In genomic region chr11:120236169-120237107, GRCh38 we compare ENCODE assay signal across 17 cellular contexts. TPM values are rescaled to one million over a fixed set of nuclear protein-coding genes. Genes with fewer than 3 reads are reported as not detected.
DNase-seq lines count a peak whose midpoint lies in the region; ATAC-seq, FAIRE-seq and TF ChIP-seq lines count a peak whose summit lies in the region.
"Had no signal": no experiment of that assay in that cellular context is flagged by ENCODE, and none has a peak within 500 bp of the region (broad histone marks: within the 10 kb centered on the region; RNA-seq: fewer than 3 reads in every experiment).

No MANE protein-coding gene starts in this region.

- intact Hi-C loops in IMR-90 (cut with micrococcal nuclease) = no loop called here
- intact Hi-C loops in naive thymus-derived CD4-positive, alpha-beta T cell (cut with micrococcal nuclease) = no loop called here
- intact Hi-C loops in activated T-helper 2 cell treated with anti-CD3 and anti-CD28 coated beads, Interferon-gamma antibody, Interleukin-2, Interleukin-4, amounts not matched to agents 10 μg/mL and 5 μg/mL and 100 μg/mL, durations not matched to agents 14 hours and 24 hours and 36 hours (cut with micrococcal nuclease) = no loop called here

- H3K14ac ChIP-seq in IMR-90 (replicated peaks; ENCODE audit: low read depth, low read length) = no peak overlapping the region

- no peak for TF ChIP-seq RAD21 in IMR-90 (IDR thresholded peaks at IDR 0.05; ENCODE audit: low read length)

- peaks cover 41% of the 10 kb centered on the region for H3K27me3 Mint-ChIP-seq in WTC11 (ENCODE audit: low read depth)
- peaks cover 45 to 71% (median 53%) of the 10 kb centered on the region in 5 donors for H3K27me3 Mint-ChIP-seq in naive thymus-derived CD4-positive, alpha-beta T cell
- H3K27me3 Mint-ChIP-seq in activated T-helper 2 cell treated with anti-CD3 and anti-CD28 coated beads, Interferon-gamma antibody, Interleukin-2, Interleukin-4, amounts not matched to agents 10 μg/mL and 5 μg/mL and 100 μg/mL, durations not matched to agents 14 hours and 24 hours and 36 hours (ENCODE audit: low read depth) = peaks cover 55% of the 10 kb centered on the region

- H4K8ac ChIP-seq in IMR-90 (ENCODE audit: low read depth in 2 of 2, low read length in 2 of 2) = no peak overlapping the region

- no peak overlapping the region for H3K4me3 Mint-ChIP-seq in WTC11
- no peak overlapping the region for H3K4me3 Mint-ChIP-seq in naive thymus-derived CD4-positive, alpha-beta T cell
- no peak overlapping the region for H3K4me3 Mint-ChIP-seq in activated T-helper 2 cell treated with anti-CD3 and anti-CD28 coated beads, Interferon-gamma antibody, Interleukin-2, Interleukin-4, amounts not matched to agents 10 μg/mL and 5 μg/mL and 100 μg/mL, durations not matched to agents 14 hours and 24 hours and 36 hours (ENCODE audit: low read depth)
- H3K4me3 Mint-ChIP-seq: activated T-helper 17 cell treated with anti-CD3 and anti-CD28 coated beads, Interleukin-2, amount 50 U/mL, for 72 hours; CD8-positive, alpha-beta memory T cell had no signal

- H3K56ac ChIP-seq in IMR-90 (ENCODE audit: extremely low read depth, insufficient read depth, low read length) = no peak overlapping the region

- no peak for ATAC-seq in IMR-90 (ENCODE audit: low read depth)
- ATAC-seq in WTC11 = peak; percentile 66
- ATAC-seq in naive thymus-derived CD4-positive, alpha-beta T cell = no peak
- no peak for ATAC-seq in HG02981 (IDR thresholded peaks at IDR 0.05; ENCODE audit: unreplicated experiment)
- no peak for ATAC-seq in GM18520 (IDR thresholded peaks at IDR 0.05; ENCODE audit: unreplicated experiment)
- ATAC-seq: activated T-helper 17 cell treated with anti-CD3 and anti-CD28 coated beads, Interleukin-2, amount 50 U/mL, for 72 hours had no signal

- H3K9me3 Mint-ChIP-seq in WTC11 = no peaks in the 10 kb centered on the region
- H3K9me3 Mint-ChIP-seq in naive thymus-derived CD4-positive, alpha-beta T cell = peaks cover 0 to 4% (median 0%) of the 10 kb centered on the region in 11 donors
- no peaks in the 10 kb centered on the region for H3K9me3 Mint-ChIP-seq in activated T-helper 2 cell treated with anti-CD3 and anti-CD28 coated beads, Interferon-gamma antibody, Interleukin-2, Interleukin-4, amounts not matched to agents 10 μg/mL and 5 μg/mL and 100 μg/mL, durations not matched to agents 14 hours and 24 hours and 36 hours
- H3K9me3 Mint-ChIP-seq: activated T-helper 17 cell treated with anti-CD3 and anti-CD28 coated beads, Interleukin-2, amount 50 U/mL, for 72 hours; CD8-positive, alpha-beta memory T cell had no signal

- no peak overlapping the region for H4K5ac ChIP-seq in IMR-90 (ENCODE audit: low read depth, low read length)

- dilution Hi-C loops in IMR-90 (cut with HindIII; ENCODE audit: low sequenced_read_pairs, unreplicated experiment) = no loop called here
- dilution Hi-C loops in keratinocyte (cut with MboI; ENCODE audit: extremely low pct_ligation_motif_present, low sequenced_read_pairs) = no loop called here

- H3K36me3 Mint-ChIP-seq in WTC11 = no peaks in the 10 kb centered on the region
- H3K36me3 Mint-ChIP-seq in naive thymus-derived CD4-positive, alpha-beta T cell = peaks cover 0 to 6% (median 0%) of the 10 kb centered on the region in 5 donors
- H3K36me3 Mint-ChIP-seq in activated T-helper 2 cell treated with anti-CD3 and anti-CD28 coated beads, Interferon-gamma antibody, Interleukin-2, Interleukin-4, amounts not matched to agents 10 μg/mL and 5 μg/mL and 100 μg/mL, durations not matched to agents 14 hours and 24 hours and 36 hours (ENCODE audit: low read depth) = no peaks in the 10 kb centered on the region
- H3K36me3 Mint-ChIP-seq: CD8-positive, alpha-beta memory T cell had no signal

- no peak overlapping the region for H2AK9ac ChIP-seq in IMR-90 (replicated peaks; ENCODE audit: low read depth, low read length, poor library complexity)

- H4K20me1 ChIP-seq in IMR-90 (ENCODE audit: insufficient read depth, low read length) (no peaks in the 10 kb centered on the region), keratinocyte (ENCODE audit: control insufficient read depth, extremely low read depth, insufficient read depth, low read length) (no peaks in the 10 kb centered on the region)

- H2BK20ac ChIP-seq in IMR-90 (ENCODE audit: low read depth, low read length) = no peak overlapping the region

- CTCF ChIA-PET in IMR-90 (lab: Yijun Ruan, JAX) (interaction anchor here (0.6 to 1.4 kb wide), 3 partner anchors 64 to 1615 kb away, joined by 3 to 5 read pairs (median 3); no protein-coding TSS in a partner anchor), WTC11 (lab: Charles Lee) (interaction anchor here (0.6 to 24.2 kb wide), 15 partner anchors 9 to 277 kb away, joined by 3 to 623 read pairs (median 8); no protein-coding TSS in a partner anchor)
- CTCF ChIA-PET in naive thymus-derived CD4-positive, alpha-beta T cell (lab: Charles Lee) = no interaction called here

- no peaks in the 10 kb centered on the region for H3K79me2 ChIP-seq in keratinocyte (ENCODE audit: control insufficient read depth, insufficient read depth, low read length)

- H3K18ac ChIP-seq in IMR-90 (ENCODE audit: low read depth, low read length) = no peak overlapping the region

- H3K9me3 ChIP-seq in IMR-90 (ENCODE audit: control insufficient read depth, insufficient read depth, low read length) = no peaks in the 10 kb centered on the region
- peaks cover 2% of the 10 kb centered on the region for H3K9me3 ChIP-seq in keratinocyte (ENCODE audit: control insufficient read depth, low read depth, low read length)
- no peaks in the 10 kb centered on the region for H3K9me3 ChIP-seq in naive thymus-derived CD4-positive, alpha-beta T cell (ENCODE audit: control insufficient read depth in 2 of 3, low read length in 3 of 3)

- H3K79me1 ChIP-seq in IMR-90 (ENCODE audit: low read depth in 1 of 2, low read length in 2 of 2) = no peaks in the 10 kb centered on the region

- H3K9ac ChIP-seq in IMR-90 (ENCODE audit: low read depth, low read length) (no peak overlapping the region), keratinocyte (ENCODE audit: control insufficient read depth, extremely low read depth, insufficient read depth, low read length) (peak overlapping the region; percentile 40)

- no TSS peak for BruUV-seq in IMR-90 (replicated peaks; lab: Mats Ljungman, UMichigan)

- no peak overlapping the region for H2BK5ac ChIP-seq in IMR-90 (ENCODE audit: low read depth, low read length, poor library complexity, severe bottlenecking)

- H2AFZ ChIP-seq in IMR-90 (replicated peaks; ENCODE audit: low read length, poor library complexity) = no peak overlapping the region
- H2AFZ ChIP-seq in keratinocyte (ENCODE audit: control insufficient read depth, low read length) = no peak overlapping the region

- H3K9me1 ChIP-seq in IMR-90 (ENCODE audit: insufficient read depth, low read length) (no peaks in the 10 kb centered on the region), keratinocyte (ENCODE audit: control insufficient read depth, extremely low read depth, insufficient read depth, low read length) (peaks cover 3% of the 10 kb centered on the region)

- DNase-seq in ELR (ENCODE audit: low read depth) (peak; percentile 73), IMR-90 (peak; percentile 34), WTC11 (ENCODE audit: low spot score) (no peak), keratinocyte (ENCODE audit: low read depth, low spot score) (peak; percentile 19)
- DNase-seq in naive thymus-derived CD4-positive, alpha-beta T cell = no peak
- no peak for DNase-seq in activated T-helper 2 cell treated with anti-CD3 and anti-CD28 coated beads, Interferon-gamma antibody, Interleukin-2, Interleukin-4, amounts not matched to agents 10 μg/mL and 5 μg/mL and 100 μg/mL, durations not matched to agents 14 hours and 24 hours and 36 hours (ENCODE audit: low spot score)
- DNase-seq: CD8-positive, alpha-beta memory T cell; NCI-H1092; WERI-Rb-1 had no signal

- peaks cover 63% of the 10 kb centered on the region for H3K27me3 ChIP-seq in IMR-90 (ENCODE audit: control insufficient read depth, insufficient read depth, low read length)
- H3K27me3 ChIP-seq in keratinocyte (ENCODE audit: control insufficient read depth, extremely low read depth, insufficient read depth, low read length) = peaks cover 38% of the 10 kb centered on the region
- H3K27me3 ChIP-seq in naive thymus-derived CD4-positive, alpha-beta T cell (ENCODE audit: control insufficient read depth in 2 of 2, insufficient read depth in 2 of 2, low read length in 2 of 2) = peaks cover 0 to 7% of the 10 kb centered on the region in 2 donors

- no peak overlapping the region for H2BK120ac ChIP-seq in IMR-90 (ENCODE audit: low read depth, low read length)

- H3K23ac ChIP-seq in IMR-90 (ENCODE audit: low read depth, low read length) = no peak overlapping the region

- no peak overlapping the region for H2AK5ac ChIP-seq in IMR-90 (ENCODE audit: low read depth, low read length)

- H4K91ac ChIP-seq in IMR-90 (ENCODE audit: insufficient read depth, low read depth, low read length) = no peak overlapping the region

- POLR2A ChIA-PET in IMR-90 (lab: Charles Lee; ENCODE audit: unreplicated experiment) = no interaction called here
- POLR2A ChIA-PET in WTC11 (lab: Charles Lee) = interaction anchor here (0.7 to 1.7 kb wide), 7 partner anchors 11 to 101 kb away, joined by 3 to 14 read pairs (median 3); no protein-coding TSS in a partner anchor
- POLR2A ChIA-PET in naive thymus-derived CD4-positive, alpha-beta T cell (lab: Charles Lee) = no interaction called here

- H3K4ac ChIP-seq in IMR-90 (ENCODE audit: low read depth, low read length) = no peak overlapping the region

- peak; percentile 77; the same call in 1 of the 2 replicates for TF ChIP-seq POLR2A in IMR-90 (IDR thresholded peaks at IDR 0.05; ENCODE audit: low read depth, low read length)

- FAIRE-seq in keratinocyte (lab: Jason Lieb, UNC) = no peak
- FAIRE-seq: frontal cortex had no signal

- no peak overlapping the region for H3K4me3 ChIP-seq in IMR-90 (ENCODE audit: insufficient read depth, low read depth, low read length)
- no peak overlapping the region for H3K4me3 ChIP-seq in keratinocyte (ENCODE audit: control insufficient read depth in 2 of 3, extremely low read depth in 1 of 3, insufficient read depth in 2 of 3, low read depth in 1 of 3, low read length in 3 of 3)
- no peak overlapping the region for H3K4me3 ChIP-seq in naive thymus-derived CD4-positive, alpha-beta T cell (ENCODE audit: low read length)
- H3K4me3 ChIP-seq: lung had no signal

- H3K4me1 Mint-ChIP-seq in WTC11 = peaks cover 33% of the 10 kb centered on the region
- H3K4me1 Mint-ChIP-seq in naive thymus-derived CD4-positive, alpha-beta T cell = peaks cover 0 to 7% (median 0%) of the 10 kb centered on the region in 7 donors
- H3K4me1 Mint-ChIP-seq in activated T-helper 2 cell treated with anti-CD3 and anti-CD28 coated beads, Interferon-gamma antibody, Interleukin-2, Interleukin-4, amounts not matched to agents 10 μg/mL and 5 μg/mL and 100 μg/mL, durations not matched to agents 14 hours and 24 hours and 36 hours (ENCODE audit: low read depth) = no peaks in the 10 kb centered on the region
- H3K4me1 Mint-ChIP-seq: activated T-helper 17 cell treated with anti-CD3 and anti-CD28 coated beads, Interleukin-2, amount 50 U/mL, for 72 hours had no signal

- no peak overlapping the region for H3K4me2 ChIP-seq in IMR-90 (ENCODE audit: low read depth, low read length)
- peak overlapping the region; percentile 48 for H3K4me2 ChIP-seq in keratinocyte (ENCODE audit: control insufficient read depth, extremely low read depth, insufficient read depth, low read depth, low read length)

- no peaks in the 10 kb centered on the region for H3K36me3 ChIP-seq in IMR-90 (ENCODE audit: control insufficient read depth, insufficient read depth, low read length)
- no peaks in the 10 kb centered on the region for H3K36me3 ChIP-seq in keratinocyte (ENCODE audit: control insufficient read depth in 2 of 2, extremely low read depth in 1 of 2, insufficient read depth in 2 of 2, low read length in 2 of 2)
- no peaks in the 10 kb centered on the region for H3K36me3 ChIP-seq in naive thymus-derived CD4-positive, alpha-beta T cell (ENCODE audit: control insufficient read depth in 2 of 3, insufficient read depth in 3 of 3, low read length in 3 of 3)
- H3K36me3 ChIP-seq: WERI-Rb-1 had no signal

- WGBS in IMR-90 (ENCODE audit: extremely low coverage in 2 of 2, insufficient read length in 1 of 2), 2 experiments = no CpG with 5 or more reads among the region's 5 CpGs

- H3K4me1 ChIP-seq in IMR-90 (ENCODE audit: control insufficient read depth, insufficient read depth, low read length) (no peaks in the 10 kb centered on the region), keratinocyte (ENCODE audit: control insufficient read depth, extremely low read depth, insufficient read depth, low read length) (peaks cover 24% of the 10 kb centered on the region)
- H3K4me1 ChIP-seq in naive thymus-derived CD4-positive, alpha-beta T cell (ENCODE audit: control insufficient read depth in 2 of 2, insufficient read depth in 2 of 2, low read length in 2 of 2) = no peaks in the 10 kb centered on the region

- in situ Hi-C loops in IMR-90 (cut with MboI; ENCODE audit: low sequenced_read_pairs) = no loop called here

- peak overlapping the region; percentile 37 for H3K27ac Mint-ChIP-seq in WTC11
- H3K27ac Mint-ChIP-seq in naive thymus-derived CD4-positive, alpha-beta T cell = no peak overlapping the region
- H3K27ac Mint-ChIP-seq in activated T-helper 2 cell treated with anti-CD3 and anti-CD28 coated beads, Interferon-gamma antibody, Interleukin-2, Interleukin-4, amounts not matched to agents 10 μg/mL and 5 μg/mL and 100 μg/mL, durations not matched to agents 14 hours and 24 hours and 36 hours = no peak overlapping the region
- H3K27ac Mint-ChIP-seq: activated T-helper 17 cell treated with anti-CD3 and anti-CD28 coated beads, Interleukin-2, amount 50 U/mL, for 72 hours; progenitor cell of endocrine pancreas had no signal

- H3K27ac ChIP-seq in IMR-90 (ENCODE audit: insufficient read depth, low read length) (no peak overlapping the region), keratinocyte (ENCODE audit: control insufficient read depth, insufficient read depth, low read length) (peak overlapping the region; percentile 48)
- no peak overlapping the region for H3K27ac ChIP-seq in naive thymus-derived CD4-positive, alpha-beta T cell (ENCODE audit: low read depth, low read length)
- H3K27ac ChIP-seq: WERI-Rb-1 had no signal

- no peak overlapping the region for H2BK15ac ChIP-seq in IMR-90 (ENCODE audit: low read depth, low read length)

- TF ChIP-seq CTCF in IMR-90 (conservative IDR thresholded peaks at IDR 0.05; ENCODE audit: low read depth, low read length) (no peak), WTC11 (IDR thresholded peaks at IDR 0.05) (no peak), keratinocyte (optimal IDR thresholded peaks at IDR 0.05 in 1 of 3, IDR thresholded peaks at IDR 0.05 in 1 of 3, conservative IDR thresholded peaks at IDR 0.05 in 1 of 3; ENCODE audit: extremely low read depth in 1 of 3, insufficient read depth in 2 of 3, low read length in 3 of 3) (no peak)

RNA-seq across cellular contexts. Expression of gene POU2F3, which starts 3.5 kb away (rescaled TPM):
- under 0.01 TPM in 1 of 2 replicates, not detected in the other for total RNA-seq in IMR-90 (2012; rRNA removed)
- 0.09 and 0.14 TPM in 2 replicates for polyA plus RNA-seq in IMR-90 (2012; rRNA removed)
- polyA plus RNA-seq in IMR-90 (2012; cell fraction: cytosol; rRNA removed) = 0.08 TPM in 1 of 2 replicates, not detected in the other
- polyA plus RNA-seq in IMR-90 (2012; cell fraction: nucleus; rRNA removed; ENCODE audit: low replicate concordance) = 0.02 and 0.06 TPM in 2 replicates
- 0.37 to 0.78 TPM (median 0.61 TPM) in 3 replicates for total RNA-seq in WTC11 (2021)
- 0.61 to 0.96 TPM (median 0.90 TPM) in 3 replicates for polyA plus RNA-seq in keratinocyte
- polyA plus RNA-seq in keratinocyte (2011; ENCODE audit: low read depth) = 3.2 TPM
- 0.55 and 0.85 TPM in 2 replicates for polyA plus RNA-seq in keratinocyte (2011; cell fraction: cytosol; rRNA removed)
- polyA plus RNA-seq in keratinocyte (2011; cell fraction: nucleus; rRNA removed) = 0.45 and 1.5 TPM in 2 replicates
- 0.89 and 9.7 TPM in 2 replicates for polyA plus RNA-seq in keratinocyte (2012; ENCODE audit: low replicate concordance)
- polyA minus RNA-seq in keratinocyte = 1.2 to 1.6 TPM (median 1.2 TPM) in 3 replicates
- polyA minus RNA-seq in keratinocyte (2011; cell fraction: cytosol; rRNA and poly(A)+ RNA removed) = not detected
- 0.62 and 0.63 TPM in 2 replicates for polyA minus RNA-seq in keratinocyte (2011; cell fraction: nucleus; rRNA and poly(A)+ RNA removed)
- total RNA-seq in naive thymus-derived CD4-positive, alpha-beta T cell = under 1 TPM in 1 of 5 experiments, not detected in 4; 0.24 TPM
- polyA plus RNA-seq in naive thymus-derived CD4-positive, alpha-beta T cell = not detected
- total RNA-seq in activated T-helper 2 cell treated with anti-CD3 and anti-CD28 coated beads, Interferon-gamma antibody, Interleukin-2, Interleukin-4, amounts not matched to agents 10 μg/mL and 5 μg/mL and 100 μg/mL, durations not matched to agents 14 hours and 24 hours and 36 hours = not detected in 2 replicates
- total RNA-seq: CD8-positive, alpha-beta memory T cell; chondrocyte; progenitor cell of endocrine pancreas; temporal lobe had no signal
- polyA plus RNA-seq: CD8-positive, alpha-beta memory T cell had no signal

RNA-seq across cellular contexts. Expression of gene OAF, which starts 25.6 kb away (rescaled TPM):
- 9.9 and 10.8 TPM in 2 replicates for total RNA-seq in IMR-90 (2012; rRNA removed)
- 42.0 and 53.1 TPM in 2 replicates for polyA plus RNA-seq in IMR-90 (2012; rRNA removed)
- polyA plus RNA-seq in IMR-90 (2012; cell fraction: cytosol; rRNA removed) = 68.2 and 111 TPM in 2 replicates
- 38.8 and 119 TPM in 2 replicates for polyA plus RNA-seq in IMR-90 (2012; cell fraction: nucleus; rRNA removed; ENCODE audit: low replicate concordance)
- 3.2 to 5.6 TPM (median 4.2 TPM) in 3 replicates for total RNA-seq in WTC11 (2021)
- 10.9 to 21.0 TPM (median 11.2 TPM) in 3 replicates for polyA plus RNA-seq in keratinocyte
- polyA plus RNA-seq in keratinocyte (2011; ENCODE audit: low read depth) = 1.9 TPM
- 8.5 and 15.4 TPM in 2 replicates for polyA plus RNA-seq in keratinocyte (2011; cell fraction: cytosol; rRNA removed)
- polyA plus RNA-seq in keratinocyte (2011; cell fraction: nucleus; rRNA removed) = 11.1 and 15.6 TPM in 2 replicates
- 7.5 and 10.9 TPM in 2 replicates for polyA plus RNA-seq in keratinocyte (2012; ENCODE audit: low replicate concordance)
- 8.6 to 13.2 TPM (median 9.1 TPM) in 3 replicates for polyA minus RNA-seq in keratinocyte
- polyA minus RNA-seq in keratinocyte (2011; cell fraction: cytosol; rRNA and poly(A)+ RNA removed) = 31.3 TPM
- polyA minus RNA-seq in keratinocyte (2011; cell fraction: nucleus; rRNA and poly(A)+ RNA removed) = 8.5 and 10.3 TPM in 2 replicates
- 10 to 100 TPM in 1 of 5 experiments, 1 to 10 TPM in 4; 3.4 to 21.2 (median 4.6) TPM for total RNA-seq in naive thymus-derived CD4-positive, alpha-beta T cell
- 1 to 10 TPM; 3.2 to 5.2 TPM for polyA plus RNA-seq in naive thymus-derived CD4-positive, alpha-beta T cell
- 2.8 and 2.9 TPM in 2 replicates for total RNA-seq in activated T-helper 2 cell treated with anti-CD3 and anti-CD28 coated beads, Interferon-gamma antibody, Interleukin-2, Interleukin-4, amounts not matched to agents 10 μg/mL and 5 μg/mL and 100 μg/mL, durations not matched to agents 14 hours and 24 hours and 36 hours

Comparison
In these comparisons a context has a peak if more than half of its experiments do, and no peak if none do; other contexts are left out.
1. DNase-seq: peak in ELR (single experiment), IMR-90 (single experiment) and keratinocyte (single experiment); none in WTC11 (single experiment), naive thymus-derived CD4-positive, alpha-beta T cell (0 of 9) and activated T-helper 2 cell treated with anti-CD3 and anti-CD28 coated beads, Interferon-gamma antibody, Interleukin-2, Interleukin-4, amounts not matched to agents 10 μg/mL and 5 μg/mL and 100 μg/mL, durations not matched to agents 14 hours and 24 hours and 36 hours (single experiment).